2 cellular contexts compared by ENCODE assay signal in genomic region chr4:151107063-151107462, GRCh38.
TF ChIP-seq lines count a peak whose summit lies in the region.

No MANE protein-coding gene starts in this region.

TF ChIP-seq in A549, 52 proteins besides CTCF, POLR2A, EP300 and RAD21:
- no peak for TF ChIP-seq PBX3 (IDR thresholded peaks at IDR 0.05)

TF ChIP-seq in H1, 55 proteins besides CTCF, POLR2A, EP300 and RAD21:
- TF ChIP-seq KDM1A (IDR thresholded peaks at IDR 0.05; ENCODE audit: borderline replicate concordance, low read length) (peak; percentile 20; the same call in 1 of the 2 replicates), POLR2AphosphoS5 (IDR thresholded peaks at IDR 0.05; ENCODE audit: low read depth, low read length) (peak; percentile 55; the same call in 1 of the 2 replicates), KDM4A (IDR thresholded peaks at IDR 0.05; ENCODE audit: low read depth, low read length, severe bottlenecking) (no peak)
